2 cellular contexts compared by ENCODE assay signal in the genomic region with DNA sequence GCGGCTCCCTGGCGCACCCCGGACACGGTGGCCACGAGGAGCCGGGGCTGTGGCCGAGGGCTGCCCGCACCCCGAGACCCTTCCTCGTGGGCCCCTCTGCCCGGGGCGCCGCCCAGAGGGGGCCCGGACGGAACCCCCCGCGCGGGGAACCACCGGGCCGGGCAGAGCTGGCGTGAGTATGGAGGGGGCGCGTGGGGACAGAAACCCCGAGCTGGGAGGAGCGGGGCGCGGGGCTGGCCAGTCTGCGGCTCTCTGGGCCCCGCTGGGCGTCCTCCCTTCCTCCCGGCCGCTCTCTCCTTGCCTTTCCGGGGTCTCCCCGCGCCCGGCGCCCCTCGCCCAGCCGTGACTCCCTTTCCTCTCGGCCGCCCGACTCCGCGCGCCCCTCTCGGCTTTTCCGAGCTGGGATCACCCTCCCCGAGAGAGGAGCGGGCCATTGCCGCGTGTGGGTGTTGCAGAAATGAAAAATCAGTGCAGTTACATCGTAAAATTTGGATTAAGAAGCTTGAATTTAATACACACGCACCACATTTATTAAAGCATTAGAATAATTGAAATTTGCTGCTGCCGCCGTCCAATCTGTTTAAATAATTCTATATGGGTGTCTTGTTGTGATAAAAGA.
TF ChIP-seq lines count a peak whose summit lies in the region.

No MANE protein-coding gene starts in this region.

TF ChIP-seq in HEK293, 187 proteins besides CTCF, POLR2A, EP300 and RAD21:
- TF ChIP-seq ZNF341 (tag by site-specific recombination; IDR thresholded peaks at IDR 0.05; ENCODE audit: low read depth) (peak; percentile 30; the same call in 1 of the 2 replicates), ZNF394 (tag by site-specific recombination; IDR thresholded peaks at IDR 0.05; ENCODE audit: borderline replicate concordance) (no peak), ZNF155 (tag by site-specific recombination; IDR thresholded peaks at IDR 0.05) (no peak)
- TF ChIP-seq, protein P1, sequence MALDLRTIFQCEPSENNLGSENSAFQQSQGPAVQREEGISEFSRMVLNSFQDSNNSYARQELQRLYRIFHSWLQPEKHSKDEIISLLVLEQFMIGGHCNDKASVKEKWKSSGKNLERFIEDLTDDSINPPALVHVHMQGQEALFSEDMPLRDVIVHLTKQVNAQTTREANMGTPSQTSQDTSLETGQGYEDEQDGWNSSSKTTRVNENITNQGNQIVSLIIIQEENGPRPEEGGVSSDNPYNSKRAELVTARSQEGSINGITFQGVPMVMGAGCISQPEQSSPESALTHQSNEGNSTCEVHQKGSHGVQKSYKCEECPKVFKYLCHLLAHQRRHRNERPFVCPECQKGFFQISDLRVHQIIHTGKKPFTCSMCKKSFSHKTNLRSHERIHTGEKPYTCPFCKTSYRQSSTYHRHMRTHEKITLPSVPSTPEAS (tag by site-specific recombination; IDR thresholded peaks at IDR 0.05), result no peak

TF ChIP-seq in endothelial cell of umbilical vein, 7 proteins besides CTCF, POLR2A, EP300 and RAD21:
- TF ChIP-seq FOS (IDR thresholded peaks at IDR 0.05; ENCODE audit: borderline replicate concordance, insufficient read depth, low read length) (no peak), EZH2 (IDR thresholded peaks at IDR 0.05; ENCODE audit: borderline replicate concordance, low read depth, low read length, severe bottlenecking) (peak; percentile 75)
TF ChIP-seq in endothelial cell of umbilical vein: peak in this region for 1.
